13 cellular contexts compared by ENCODE assay signal in the genomic region with DNA sequence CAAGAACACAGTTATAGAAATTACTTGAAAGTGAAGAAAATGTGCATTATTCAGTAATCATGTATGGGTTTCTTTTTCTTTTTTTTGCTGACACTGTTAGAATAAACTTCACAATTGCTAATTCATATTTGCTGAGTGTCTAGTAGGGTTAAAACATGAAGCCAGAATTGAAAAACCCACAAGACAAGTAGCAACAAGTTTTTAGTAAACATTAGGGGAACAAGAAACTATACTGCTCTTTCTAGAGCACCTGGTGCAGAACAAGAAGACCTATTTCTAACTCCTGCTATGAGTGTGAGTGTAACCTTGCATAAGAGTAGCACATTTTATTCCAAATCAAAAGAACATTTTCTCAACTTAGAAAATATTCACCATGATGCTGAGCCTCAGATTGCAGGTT.
DNase-seq lines count a peak whose midpoint lies in the region; ATAC-seq and TF ChIP-seq lines count a peak whose summit lies in the region.
"Had no signal": no experiment of that assay in that cellular context is flagged by ENCODE, and none has a peak within 500 bp of the region (broad histone marks: within the 10 kb centered on the region; RNA-seq: fewer than 3 reads in every experiment).

No MANE protein-coding gene starts in this region.

- H3K9me3 ChIP-seq in smooth muscle cell (replicated peaks; ENCODE audit: low read depth) (no peaks in the 10 kb centered on the region), tibial artery (no peaks in the 10 kb centered on the region)

- no peaks in the 10 kb centered on the region for H3K27me3 Mint-ChIP-seq in activated T-cell treated with anti-CD3 and anti-CD28 coated beads, Interleukin-2, amount 50 U/mL, for 72 hours (ENCODE audit: low read depth)
- H3K27me3 Mint-ChIP-seq in activated T-cell treated with anti-CD3 and anti-CD28 coated beads, Interleukin-2, amount 50 U/mL, for 4 hours (ENCODE audit: low read depth): no peaks in the 10 kb centered on the region

- peaks cover 76% of the 10 kb centered on the region for H3K4me1 Mint-ChIP-seq in activated T-cell treated with anti-CD3 and anti-CD28 coated beads, Interleukin-2, amount 50 U/mL, for 72 hours (ENCODE audit: low read depth)
- H3K4me1 Mint-ChIP-seq in activated T-cell treated with anti-CD3 and anti-CD28 coated beads, Interleukin-2, amount 50 U/mL, for 4 hours (ENCODE audit: low read depth): peaks cover 57% of the 10 kb centered on the region

- H3K79me2 ChIP-seq in smooth muscle cell (ENCODE audit: low read depth): no peaks in the 10 kb centered on the region

- H3F3A ChIP-seq in smooth muscle cell (ENCODE audit: low read depth): peaks cover 16% of the 10 kb centered on the region

- H3K9ac ChIP-seq in smooth muscle cell (ENCODE audit: low read depth): peak overlapping the region; percentile 1
- H3K9ac ChIP-seq: BLaER1 had no signal

- no peaks in the 10 kb centered on the region for H4K20me1 ChIP-seq in smooth muscle cell (ENCODE audit: low read depth)
- H4K20me1 ChIP-seq: BLaER1 had no signal

- H3K27ac ChIP-seq in smooth muscle cell (ENCODE audit: low read depth) (peak overlapping the region; percentile 87), tibial artery (no peak overlapping the region)
- H3K27ac ChIP-seq: BLaER1 had no signal

- peak overlapping the region; percentile 5 to 86 for H3K4me3 Mint-ChIP-seq in activated T-cell treated with anti-CD3 and anti-CD28 coated beads, Interleukin-2, amount 50 U/mL, for 72 hours
- no peak overlapping the region for H3K4me3 Mint-ChIP-seq in activated T-cell treated with anti-CD3 and anti-CD28 coated beads, Interleukin-2, amount 50 U/mL, for 4 hours

- H3K9me3 Mint-ChIP-seq in activated T-cell treated with anti-CD3 and anti-CD28 coated beads, Interleukin-2, amount 50 U/mL, for 72 hours: peaks cover 4 to 9% of the 10 kb centered on the region in 2 donors
- no peaks in the 10 kb centered on the region for H3K9me3 Mint-ChIP-seq in activated T-cell treated with anti-CD3 and anti-CD28 coated beads, Interleukin-2, amount 50 U/mL, for 4 hours

- H2AFZ ChIP-seq in smooth muscle cell (ENCODE audit: low read depth): no peak overlapping the region

- H3K36me3 Mint-ChIP-seq in activated T-cell treated with anti-CD3 and anti-CD28 coated beads, Interleukin-2, amount 50 U/mL, for 72 hours (ENCODE audit: insufficient read depth in 2 of 2): peaks cover 9 to 14% of the 10 kb centered on the region in 2 donors
- H3K36me3 Mint-ChIP-seq in activated T-cell treated with anti-CD3 and anti-CD28 coated beads, Interleukin-2, amount 50 U/mL, for 4 hours (ENCODE audit: insufficient read depth): peaks cover 16% of the 10 kb centered on the region

- H3K27me3 ChIP-seq in smooth muscle cell (ENCODE audit: low read depth) (no peaks in the 10 kb centered on the region), tibial artery (no peaks in the 10 kb centered on the region)
- H3K27me3 ChIP-seq: BLaER1, dorsolateral prefrontal cortex had no signal

- peak overlapping the region; percentile 82 for H3K4me2 ChIP-seq in smooth muscle cell
- H3K4me2 ChIP-seq: BLaER1 had no signal

- no peak for TF ChIP-seq CTCF in smooth muscle cell (IDR thresholded peaks at IDR 0.05; ENCODE audit: borderline replicate concordance, insufficient read depth, poor library complexity, severe bottlenecking)
- no peak for TF ChIP-seq CTCF in tibial artery (IDR thresholded peaks at IDR 0.05)

- intact Hi-C loops in tibial artery (cut with DNase I; ENCODE audit: low total_unique reads): no loop called here

- H3K36me3 ChIP-seq in smooth muscle cell (ENCODE audit: low read depth) (no peaks in the 10 kb centered on the region), tibial artery (no peaks in the 10 kb centered on the region)
- H3K36me3 ChIP-seq: BLaER1 had no signal

- peak; percentile 67 to 70 for ATAC-seq in activated T-cell treated with anti-CD3 and anti-CD28 coated beads, Interleukin-2, amount 50 U/mL, for 72 hours (replicated peaks in 1 of 2)
- ATAC-seq in activated T-cell treated with anti-CD3 and anti-CD28 coated beads, Interleukin-2, amount 50 U/mL, for 4 hours: no peak
- ATAC-seq in HG02571 (IDR thresholded peaks at IDR 0.05; ENCODE audit: unreplicated experiment): peak; percentile 74
- peak; percentile 73 for ATAC-seq in HG03565 (IDR thresholded peaks at IDR 0.05; ENCODE audit: unreplicated experiment)

- H3K4me3 ChIP-seq in smooth muscle cell (no peak overlapping the region), tibial artery (no peak overlapping the region)
- H3K4me3 ChIP-seq: BLaER1, dorsolateral prefrontal cortex had no signal

- H3K27ac Mint-ChIP-seq in activated T-cell treated with anti-CD3 and anti-CD28 coated beads, Interleukin-2, amount 50 U/mL, for 72 hours: peak overlapping the region; percentile 61

- H3K4me1 ChIP-seq in smooth muscle cell (ENCODE audit: low read depth) (peaks cover 14% of the 10 kb centered on the region), tibial artery (no peaks in the 10 kb centered on the region)
- H3K4me1 ChIP-seq: BLaER1 had no signal

- DNase-seq in activated T-cell treated with anti-CD3 and anti-CD28 coated beads, Interleukin-2, amount 50 U/mL, for 72 hours: no peak
- DNase-seq in activated T-cell treated with anti-CD3 and anti-CD28 coated beads, Interleukin-2, amount 50 U/mL, for 4 hours: no peak
- no peak for DNase-seq in smooth muscle cell (lab: John Stamatoyannopoulos, UW; ENCODE audit: unreplicated experiment)
- DNase-seq in NCI-H82 (lab: John Stamatoyannopoulos, UW): no peak
- no peak for DNase-seq in tibial artery
- DNase-seq in NCI-H774 (lab: John Stamatoyannopoulos, UW): no peak
- DNase-seq: activated CD8-positive, alpha-beta memory T cell treated with anti-CD3 and anti-CD28 coated beads for 24 hours; dorsolateral prefrontal cortex; NCI-H69; stimulated activated CD4-positive, alpha-beta T cell treated with anti-CD3 and anti-CD28 coated beads, Interleukin-4, amount 100 ng/mL, for 4 hours had no signal

Comparison
In these comparisons a context has a peak if more than half of its experiments do, and no peak if none do; other contexts are left out.
1. ATAC-seq: peak in activated T-cell treated with anti-CD3 and anti-CD28 coated beads, Interleukin-2, amount 50 U/mL, for 72 hours (2 of 2), HG02571 (single experiment) and HG03565 (single experiment); none in activated T-cell treated with anti-CD3 and anti-CD28 coated beads, Interleukin-2, amount 50 U/mL, for 4 hours (0 of 2).